21 cellular contexts compared by ENCODE assay signal in the genomic region with DNA sequence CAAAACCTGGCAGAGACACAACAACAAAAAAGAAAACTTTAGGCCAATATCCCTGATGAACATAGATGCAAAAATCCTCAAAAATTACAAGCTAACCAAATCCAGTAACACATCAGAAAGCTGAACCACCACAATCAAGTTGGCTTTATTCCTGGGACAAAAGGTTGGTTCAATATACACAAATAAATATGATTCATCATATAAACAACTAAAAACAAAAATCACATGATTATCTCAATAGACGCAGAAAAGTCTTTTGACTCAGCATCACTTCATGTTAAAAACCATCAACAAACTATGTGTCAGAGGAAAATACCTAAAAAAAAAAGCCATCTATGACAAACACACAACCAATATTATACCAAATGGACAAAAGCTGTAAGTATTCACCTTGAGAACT.
A peak's percentile ranks its signal among the peaks of the same experiment; 100 is the strongest.
DNase-seq lines count a peak whose midpoint lies in the region; ATAC-seq and TF ChIP-seq lines count a peak whose summit lies in the region.
"Had no signal": no experiment of that assay in that cellular context is flagged by ENCODE, and none has a peak within 500 bp of the region (broad histone marks: within the 10 kb centered on the region; RNA-seq: fewer than 3 reads in every experiment).

No MANE protein-coding gene starts in this region.

- POLR2A ChIA-PET in naive thymus-derived CD8-positive, alpha-beta T cell (lab: Charles Lee): no interaction called here

- H3K9me3 ChIP-seq in colonic mucosa: no peaks in the 10 kb centered on the region
- H3K9me3 ChIP-seq in gastroesophageal sphincter: no peaks in the 10 kb centered on the region

- TF ChIP-seq CTCF in nephron progenitor cell (IDR thresholded peaks at IDR 0.05) (no peak), colonic mucosa (IDR thresholded peaks at IDR 0.05) (no peak), gastroesophageal sphincter (IDR thresholded peaks at IDR 0.05) (no peak)

- H3K9ac ChIP-seq in colonic mucosa (ENCODE audit: low read depth in 2 of 2, low read length in 2 of 2): no peak overlapping the region

- TF ChIP-seq POLR2A in gastroesophageal sphincter (IDR thresholded peaks at IDR 0.05): no peak

- H3K9me3 Mint-ChIP-seq in nephron progenitor cell: peaks cover 15% of the 10 kb centered on the region
- H3K9me3 Mint-ChIP-seq in naive thymus-derived CD8-positive, alpha-beta T cell: peaks cover 0 to 14% (median 10%) of the 10 kb centered on the region in 9 donors

- no peak overlapping the region for H3K4me3 Mint-ChIP-seq in nephron progenitor cell
- H3K4me3 Mint-ChIP-seq in naive thymus-derived CD8-positive, alpha-beta T cell: no peak overlapping the region
- H3K4me3 Mint-ChIP-seq: CD4-positive, alpha-beta T cell had no signal

- no peaks in the 10 kb centered on the region for H3K4me1 Mint-ChIP-seq in nephron progenitor cell
- H3K4me1 Mint-ChIP-seq in naive thymus-derived CD8-positive, alpha-beta T cell: no peaks in the 10 kb centered on the region

- no peak for TF ChIP-seq EP300 in gastroesophageal sphincter (IDR thresholded peaks at IDR 0.05)

- peak overlapping the region; percentile 53 for H3K27ac Mint-ChIP-seq in nephron progenitor cell
- H3K27ac Mint-ChIP-seq in naive thymus-derived CD8-positive, alpha-beta T cell: no peak overlapping the region
- H3K27ac Mint-ChIP-seq: CD4-positive, alpha-beta T cell had no signal

- WGBS in gastroesophageal sphincter (ENCODE audit: low coverage in 1 of 2), 2 donors: 75 to 100% methylated on average over 1 of the region's 1 CpG

- no peak overlapping the region for H3K4me3 ChIP-seq in colonic mucosa
- H3K4me3 ChIP-seq in gastroesophageal sphincter: no peak overlapping the region

- H3K27me3 Mint-ChIP-seq in nephron progenitor cell (ENCODE audit: low read depth, poor library complexity): peaks cover 6% of the 10 kb centered on the region
- H3K27me3 Mint-ChIP-seq in naive thymus-derived CD8-positive, alpha-beta T cell: no peaks in the 10 kb centered on the region
- H3K27me3 Mint-ChIP-seq: CD4-positive, alpha-beta T cell had no signal

- H3K27ac ChIP-seq in colonic mucosa (no peak overlapping the region), gastroesophageal sphincter (no peak overlapping the region)
- H3K27ac ChIP-seq: RWPE1 had no signal

- H3K27me3 ChIP-seq in colonic mucosa: no peaks in the 10 kb centered on the region
- H3K27me3 ChIP-seq in gastroesophageal sphincter: no peaks in the 10 kb centered on the region
- H3K27me3 ChIP-seq: BE2C had no signal

- no peaks in the 10 kb centered on the region for H3K4me1 ChIP-seq in colonic mucosa
- no peaks in the 10 kb centered on the region for H3K4me1 ChIP-seq in gastroesophageal sphincter

- no peak for ATAC-seq in naive thymus-derived CD8-positive, alpha-beta T cell
- ATAC-seq in gastroesophageal sphincter: no peak

- H3K36me3 ChIP-seq in colonic mucosa (no peaks in the 10 kb centered on the region), gastroesophageal sphincter (no peaks in the 10 kb centered on the region)

- intact Hi-C loops in colonic mucosa (cut with DNase I): no loop called here

- DNase-seq in HCEC 1CT (peak; percentile 78), amniotic epithelial cell (ENCODE audit: low read depth) (peak; percentile 56), fibroblast of gingiva (ENCODE audit: low read depth) (peak; percentile 73), nephron progenitor cell (no peak), colonic mucosa (no peak), NCI-H128 (lab: John Stamatoyannopoulos, UW; ENCODE audit: unreplicated experiment) (no peak)
- DNase-seq in naive thymus-derived CD8-positive, alpha-beta T cell: no peak
- DNase-seq: BE2C; Calu3; CD4-positive, alpha-beta T cell; DMS79; H7; IMR-90; Karpas-422; NCI-H1417 treated with DMSO at 0.1 percent for 48 hours; NCI-H1930; NCI-H2171; NCI-H446 treated with DMSO at 0.1 percent for 48 hours; NK-92 treated with Interleukin-12 subunit alpha and Interleukin-12 subunit beta, amount 100 ng/mL, for 24 hours had no signal

- no peaks in the 10 kb centered on the region for H3K36me3 Mint-ChIP-seq in nephron progenitor cell (ENCODE audit: low read depth)
- H3K36me3 Mint-ChIP-seq in naive thymus-derived CD8-positive, alpha-beta T cell: no peaks in the 10 kb centered on the region

Comparison
In these comparisons a context has a peak if more than half of its experiments do, and no peak if none do; other contexts are left out.
1. DNase-seq: peak in HCEC 1CT (single experiment), amniotic epithelial cell (single experiment) and fibroblast of gingiva (single experiment); none in nephron progenitor cell (single experiment), naive thymus-derived CD8-positive, alpha-beta T cell (0 of 10), colonic mucosa (single experiment) and NCI-H128 (single experiment).